In the genomic region with DNA sequence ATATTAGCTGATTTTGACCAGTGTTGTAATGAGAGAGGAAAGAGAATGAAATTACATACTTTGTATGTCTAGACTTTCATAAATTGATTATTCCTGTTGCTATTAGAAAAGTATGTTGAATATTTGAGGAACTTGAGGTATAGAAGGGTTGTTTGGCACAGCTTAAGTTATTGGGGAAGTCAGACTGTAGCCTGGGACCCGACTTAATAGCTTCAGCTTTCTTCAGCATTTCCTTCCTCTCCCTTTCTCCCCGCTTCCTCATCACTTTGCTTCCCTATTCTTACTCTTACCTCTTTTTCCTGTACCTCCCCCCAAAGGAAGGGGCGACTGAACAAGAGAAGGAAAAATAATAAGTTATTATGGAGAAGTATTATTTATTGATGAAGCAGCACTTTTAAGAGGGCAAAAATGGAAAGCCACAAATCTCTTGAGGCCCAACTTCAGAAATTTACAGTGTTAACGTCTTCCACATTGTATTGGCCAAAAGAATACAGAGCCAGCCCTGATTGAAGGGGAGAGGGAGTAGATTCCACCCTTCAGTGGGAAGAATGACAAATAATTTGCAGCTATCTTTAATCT, we compare ENCODE assay signal across 13 cellular contexts. TPM values are rescaled to one million over a fixed set of nuclear protein-coding genes. Genes with fewer than 3 reads are reported as not detected.
DNase-seq lines count a peak whose midpoint lies in the region; ATAC-seq and TF ChIP-seq lines count a peak whose summit lies in the region.
"Had no signal": no experiment of that assay in that cellular context is flagged by ENCODE, and none has a peak within 500 bp of the region (broad histone marks: within the 10 kb centered on the region; RNA-seq: fewer than 3 reads in every experiment).

No MANE protein-coding gene starts in this region.

- H3K27ac Mint-ChIP-seq in activated T-cell treated with anti-CD3 and anti-CD28 coated beads, Interleukin-2, amount 50 U/mL, for 72 hours = peak overlapping the region; percentile 55

- H3K4me1 ChIP-seq in OCI-LY7 (ENCODE audit: insufficient read depth, low read length, poor library complexity, severe bottlenecking) = peaks cover 66% of the 10 kb centered on the region
- H3K4me1 ChIP-seq in thoracic aorta (ENCODE audit: control insufficient read depth in 1 of 2, low read depth in 2 of 2) = peaks cover 53 to 92% of the 10 kb centered on the region in 2 donors

- H3K9me3 ChIP-seq in OCI-LY7 (ENCODE audit: low read length) (peaks cover 4% of the 10 kb centered on the region; the same call in 1 of the 2 replicates), thoracic aorta (no peaks in the 10 kb centered on the region)

- H3K79me2 ChIP-seq in OCI-LY7 (ENCODE audit: insufficient read depth, low read depth, low read length) = peaks cover 100% of the 10 kb centered on the region

- POLR2A ChIA-PET in OCI-LY7 (lab: Charles Lee) = interaction anchor here (0.6 to 2.5 kb wide), 7 partner anchors 11 to 322 kb away, joined by 3 to 11 read pairs (median 3); no protein-coding TSS in a partner anchor

- no peaks in the 10 kb centered on the region for H3K9me3 Mint-ChIP-seq in activated T-cell treated with anti-CD3 and anti-CD28 coated beads, Interleukin-2, amount 50 U/mL, for 72 hours
- H3K9me3 Mint-ChIP-seq: activated naive CD4-positive, alpha-beta T cell treated with anti-CD3 and anti-CD28 coated beads, Interleukin-2, amount 50 U/mL, for 72 hours; stimulated activated naive CD8-positive, alpha-beta T cell treated with anti-CD3 and anti-CD28 coated beads, Interleukin-15, amount 100 ng/mL, for 72 hours had no signal

- no peak for DNase-seq in activated T-cell treated with anti-CD3 and anti-CD28 coated beads, Interleukin-2, amount 50 U/mL, for 72 hours
- DNase-seq in activated T-cell treated with anti-CD3 and anti-CD28 coated beads for 4 hours (no peak), OCI-LY7 (ENCODE audit: low spot score) (peak; percentile 21), globus pallidus (ENCODE audit: low spot score) (peak; percentile 38), thoracic aorta (ENCODE audit: low spot score) (no peak), NCI-H524 treated with DMSO at 0.1 percent for 48 hours (lab: John Stamatoyannopoulos, UW) (no peak), inferior parietal cortex (ENCODE audit: extremely low spot score) (no peak)
- DNase-seq: activated CD4-positive, alpha-beta T cell treated with anti-CD3 and anti-CD28 coated beads for 36 hours; effector CD4-positive, alpha-beta T cell; NCI-H1694; stimulated activated naive CD8-positive, alpha-beta T cell treated with anti-CD3 and anti-CD28 coated beads, Interleukin-15, amount 100 ng/mL, for 72 hours had no signal

- no peaks in the 10 kb centered on the region for H3K27me3 ChIP-seq in thoracic aorta (replicated peaks; ENCODE audit: insufficient read depth)

- no peak for TF ChIP-seq CTCF in OCI-LY7 (conservative IDR thresholded peaks at IDR 0.05; ENCODE audit: low read length)
- TF ChIP-seq CTCF in thoracic aorta (IDR thresholded peaks at IDR 0.05) = no peak

- no peaks in the 10 kb centered on the region for H3K27me3 Mint-ChIP-seq in activated T-cell treated with anti-CD3 and anti-CD28 coated beads, Interleukin-2, amount 50 U/mL, for 72 hours (ENCODE audit: low read depth)
- H3K27me3 Mint-ChIP-seq: activated CD4-positive, alpha-beta T cell treated with anti-CD3 and anti-CD28 coated beads for 36 hours; stimulated activated naive CD8-positive, alpha-beta T cell treated with anti-CD3 and anti-CD28 coated beads, Interleukin-15, amount 100 ng/mL, for 72 hours had no signal

- H3K4me3 ChIP-seq in OCI-LY7 (ENCODE audit: low read depth, low read length, poor library complexity, severe bottlenecking) (no peak overlapping the region), thoracic aorta (no peak overlapping the region)

- H4K20me1 ChIP-seq in OCI-LY7 (ENCODE audit: insufficient read depth, low read length) = peaks cover 44% of the 10 kb centered on the region

- intact Hi-C loops in OCI-LY7 (cut with micrococcal nuclease; ENCODE audit: unreplicated experiment) = no loop called here

- no TSS peak for BruUV-seq in OCI-LY7 (replicated peaks; lab: Mats Ljungman, UMichigan)

- H3K36me3 Mint-ChIP-seq in activated T-cell treated with anti-CD3 and anti-CD28 coated beads, Interleukin-2, amount 50 U/mL, for 72 hours (ENCODE audit: insufficient read depth in 2 of 2) = peaks cover 2 to 6% of the 10 kb centered on the region in 2 donors

- no peak for ATAC-seq in activated T-cell treated with anti-CD3 and anti-CD28 coated beads, Interleukin-2, amount 50 U/mL, for 72 hours (replicated peaks in 1 of 2)
- ATAC-seq in thoracic aorta (ENCODE audit: insufficient number of reproducible peaks, low FRiP score, low read depth) (no peak), HG02870 (IDR thresholded peaks at IDR 0.05; ENCODE audit: unreplicated experiment) (no peak)
- ATAC-seq: activated CD4-positive, alpha-beta T cell treated with anti-CD3 and anti-CD28 coated beads for 36 hours; activated naive CD4-positive, alpha-beta T cell treated with anti-CD3 and anti-CD28 coated beads, Interleukin-2, amount 50 U/mL, for 72 hours; stimulated activated naive CD8-positive, alpha-beta T cell treated with anti-CD3 and anti-CD28 coated beads, Interleukin-15, amount 100 ng/mL, for 72 hours had no signal

- H3K4me2 ChIP-seq in OCI-LY7 (ENCODE audit: low read length) = peak overlapping the region; percentile 53

- H3K36me3 ChIP-seq in OCI-LY7 (ENCODE audit: insufficient read depth, low read length) (peaks cover 34% of the 10 kb centered on the region), thoracic aorta (no peaks in the 10 kb centered on the region)

- H3K4me3 Mint-ChIP-seq in activated T-cell treated with anti-CD3 and anti-CD28 coated beads, Interleukin-2, amount 50 U/mL, for 72 hours = no peak overlapping the region
- H3K4me3 Mint-ChIP-seq: activated CD4-positive, alpha-beta T cell treated with anti-CD3 and anti-CD28 coated beads for 36 hours; stimulated activated naive CD8-positive, alpha-beta T cell treated with anti-CD3 and anti-CD28 coated beads, Interleukin-15, amount 100 ng/mL, for 72 hours had no signal

- no peak overlapping the region for H2AFZ ChIP-seq in OCI-LY7 (ENCODE audit: low read length)

- H3K4me1 Mint-ChIP-seq in activated T-cell treated with anti-CD3 and anti-CD28 coated beads, Interleukin-2, amount 50 U/mL, for 72 hours (ENCODE audit: low read depth) = peaks cover 96% of the 10 kb centered on the region

- CTCF ChIA-PET in OCI-LY7 (lab: Charles Lee; ENCODE audit: unreplicated experiment) = no interaction called here

- H3K9me2 ChIP-seq in OCI-LY7 (ENCODE audit: insufficient read depth, low read length) = no peaks in the 10 kb centered on the region

- H3K27ac ChIP-seq in OCI-LY7 (ENCODE audit: low read depth, low read length, poor library complexity, severe bottlenecking) = no peak overlapping the region
- H3K27ac ChIP-seq in thoracic aorta = peak overlapping the region; percentile 58 to 74

RNA-seq across cellular contexts. Expression of a gene that starts 7.4 kb away (rescaled TPM):
- 10 to 100 TPM; 99.4 to 99.7 TPM for total RNA-seq in activated T-cell treated with anti-CD3 and anti-CD28 coated beads, Interleukin-2, amount 50 U/mL, for 72 hours
- 61.1 and 63.5 TPM in 2 replicates for total RNA-seq in OCI-LY7 (2014; rRNA removed; shearing (Covaris generic))
- total RNA-seq in OCI-LY7 (2022) (85.4 and 96.2 TPM in 2 replicates), thoracic aorta (100 to 1,000 TPM; 115 to 163 TPM)

Comparison
In these comparisons a context has a peak if more than half of its experiments do, and no peak if none do; other contexts are left out.
1. DNase-seq: peak in OCI-LY7 (single experiment) and globus pallidus (single experiment); none in activated T-cell treated with anti-CD3 and anti-CD28 coated beads, Interleukin-2, amount 50 U/mL, for 72 hours (0 of 2), activated T-cell treated with anti-CD3 and anti-CD28 coated beads for 4 hours (single experiment), thoracic aorta (single experiment), NCI-H524 treated with DMSO at 0.1 percent for 48 hours (single experiment) and inferior parietal cortex (single experiment).